Comparison of ENCODE assay signal across 9 cellular contexts in the genomic region with DNA sequence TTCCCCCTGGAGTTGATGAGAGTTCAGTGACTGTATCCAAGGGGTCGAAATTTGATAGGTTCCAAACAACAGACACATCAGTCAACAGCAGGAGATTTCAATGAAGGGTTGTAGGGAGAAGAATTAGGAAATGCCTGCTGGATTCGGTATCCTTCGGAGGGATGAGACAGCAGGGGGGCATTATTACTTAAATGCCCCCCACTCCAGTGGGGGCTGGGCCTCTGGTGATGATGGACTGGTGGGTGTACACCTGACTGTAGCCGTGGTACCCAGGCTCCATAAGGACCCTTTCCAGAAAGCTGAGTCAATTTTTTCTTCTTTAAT. TPM values are rescaled to one million over a fixed set of nuclear protein-coding genes. Genes with fewer than 3 reads are reported as not detected.
A peak's percentile ranks its signal among the peaks of the same experiment; 100 is the strongest.
DNase-seq lines count a peak whose midpoint lies in the region; ATAC-seq and TF ChIP-seq lines count a peak whose summit lies in the region.
"Had no signal": no experiment of that assay in that cellular context is flagged by ENCODE, and none has a peak within 500 bp of the region (broad histone marks: within the 10 kb centered on the region; RNA-seq: fewer than 3 reads in every experiment).

No MANE protein-coding gene starts in this region.

- peak overlapping the region in 10 of 11 experiments; percentile 77 to 94 (median 86); a peak in 19 of 22 replicates for H3K27ac ChIP-seq in BLaER1 treated with 17β-estradiol and CSF1 and Interleukin-3, amounts not matched to agents 10 nM and 100 nM
- H3K27ac ChIP-seq in dorsolateral prefrontal cortex: peak overlapping the region in 58 of 59 donors; percentile 97 to 100 (median 99)
- H3K27ac ChIP-seq in WERI-Rb-1: no peak overlapping the region
- no peak overlapping the region for H3K27ac ChIP-seq in naive thymus-derived CD4-positive, alpha-beta T cell (ENCODE audit: low read depth, low read length)

- H3K4me3 Mint-ChIP-seq in nephron progenitor cell: peak overlapping the region; percentile 42
- no peak overlapping the region for H3K4me3 Mint-ChIP-seq in naive thymus-derived CD4-positive, alpha-beta T cell

- ATAC-seq in naive thymus-derived CD4-positive, alpha-beta T cell: no peak

- H3K4me1 Mint-ChIP-seq in nephron progenitor cell: peaks cover 84% of the 10 kb centered on the region
- peaks cover 21 to 78% (median 65%) of the 10 kb centered on the region in 7 donors for H3K4me1 Mint-ChIP-seq in naive thymus-derived CD4-positive, alpha-beta T cell

- H3K36me3 Mint-ChIP-seq in nephron progenitor cell (ENCODE audit: low read depth): peaks cover 18% of the 10 kb centered on the region
- peaks cover 0 to 19% (median 8%) of the 10 kb centered on the region in 5 donors for H3K36me3 Mint-ChIP-seq in naive thymus-derived CD4-positive, alpha-beta T cell

- H3K36me3 ChIP-seq in BLaER1 treated with 17β-estradiol and CSF1 and Interleukin-3, amounts not matched to agents 10 nM and 100 nM: peaks cover 23 to 68% (median 48%) of the 10 kb centered on the region in 11 experiments
- H3K36me3 ChIP-seq in WERI-Rb-1: peaks cover 4% of the 10 kb centered on the region
- peaks cover 0 to 20% (median 0%) of the 10 kb centered on the region in 3 experiments for H3K36me3 ChIP-seq in naive thymus-derived CD4-positive, alpha-beta T cell (ENCODE audit: control insufficient read depth in 2 of 3, insufficient read depth in 3 of 3, low read length in 3 of 3)

- peak overlapping the region; percentile 39 to 97 (median 88) for H3K4me2 ChIP-seq in BLaER1 treated with 17β-estradiol and CSF1 and Interleukin-3, amounts not matched to agents 10 nM and 100 nM

- no peaks in the 10 kb centered on the region for H3K27me3 ChIP-seq in BLaER1 treated with 17β-estradiol and CSF1 and Interleukin-3, amounts not matched to agents 10 nM and 100 nM
- H3K27me3 ChIP-seq in dorsolateral prefrontal cortex (no peaks in the 10 kb centered on the region), WERI-Rb-1 (ENCODE audit: insufficient read depth, low read depth, severe bottlenecking) (no peaks in the 10 kb centered on the region)
- no peaks in the 10 kb centered on the region for H3K27me3 ChIP-seq in naive thymus-derived CD4-positive, alpha-beta T cell (ENCODE audit: control insufficient read depth in 2 of 2, insufficient read depth in 2 of 2, low read length in 2 of 2)

- TF ChIP-seq CTCF in dorsolateral prefrontal cortex (IDR thresholded peaks at IDR 0.05 in 54 of 56, conservative IDR thresholded peaks at IDR 0.05 in 2 of 56; ENCODE audit: low read depth in 1 of 56, partially characterized antibody in 56 of 56) (no peak), nephron progenitor cell (IDR thresholded peaks at IDR 0.05) (no peak), WERI-Rb-1 (IDR thresholded peaks at IDR 0.05; ENCODE audit: low read depth, low read length) (no peak)

- peaks cover 0 to 6% (median 0%) of the 10 kb centered on the region in 11 experiments; a peak in 2 of 22 replicates for H3K9me3 ChIP-seq in BLaER1 treated with 17β-estradiol and CSF1 and Interleukin-3, amounts not matched to agents 10 nM and 100 nM (replicated peaks in 1 of 11)
- H3K9me3 ChIP-seq in WERI-Rb-1 (ENCODE audit: severe bottlenecking): no peaks in the 10 kb centered on the region
- H3K9me3 ChIP-seq in naive thymus-derived CD4-positive, alpha-beta T cell (ENCODE audit: control insufficient read depth in 2 of 3, low read length in 3 of 3): no peaks in the 10 kb centered on the region

- peaks cover 25 to 99% (median 84%) of the 10 kb centered on the region in 11 experiments; a peak in 21 of 22 replicates for H4K20me1 ChIP-seq in BLaER1 treated with 17β-estradiol and CSF1 and Interleukin-3, amounts not matched to agents 10 nM and 100 nM

- intact Hi-C loops in dorsolateral prefrontal cortex (cut with DNase I): loop anchor here (5.0 kb wide), 2 partner anchors 38 to 43 kb away; no protein-coding TSS in a partner anchor
- intact Hi-C loops in naive thymus-derived CD4-positive, alpha-beta T cell (cut with micrococcal nuclease): loop anchor here in 1 of 2 donors (5.0 kb wide), 1 partner anchor 37 kb away; no protein-coding TSS in a partner anchor

- H3K4me3 ChIP-seq in BLaER1 treated with 17β-estradiol and CSF1 and Interleukin-3, amounts not matched to agents 10 nM and 100 nM: no peak overlapping the region
- H3K4me3 ChIP-seq in dorsolateral prefrontal cortex: no peak overlapping the region
- H3K4me3 ChIP-seq in WERI-Rb-1 (ENCODE audit: low read depth, low read length): no peak overlapping the region
- H3K4me3 ChIP-seq in naive thymus-derived CD4-positive, alpha-beta T cell (ENCODE audit: low read length): no peak overlapping the region

- peak overlapping the region; percentile 97 for H3K27ac Mint-ChIP-seq in nephron progenitor cell
- H3K27ac Mint-ChIP-seq in naive thymus-derived CD4-positive, alpha-beta T cell: peak overlapping the region in 2 of 9 donors; percentile 65 to 67

- CTCF ChIA-PET in naive thymus-derived CD4-positive, alpha-beta T cell (lab: Charles Lee): interaction anchor here (2.2 kb wide), 1 partner anchor 68 kb away, joined by 8 read pairs; no protein-coding TSS in a partner anchor

- peaks cover 3% of the 10 kb centered on the region for H3K27me3 Mint-ChIP-seq in nephron progenitor cell (ENCODE audit: low read depth, poor library complexity)
- H3K27me3 Mint-ChIP-seq in naive thymus-derived CD4-positive, alpha-beta T cell: no peaks in the 10 kb centered on the region

- peak overlapping the region in 9 of 11 experiments; percentile 1 to 82 (median 57); a peak in 7 of 22 replicates for H3K9ac ChIP-seq in BLaER1 treated with 17β-estradiol and CSF1 and Interleukin-3, amounts not matched to agents 10 nM and 100 nM

- H3K4me1 ChIP-seq in BLaER1 treated with 17β-estradiol and CSF1 and Interleukin-3, amounts not matched to agents 10 nM and 100 nM: peaks cover 74 to 85% (median 79%) of the 10 kb centered on the region in 10 experiments
- peaks cover 12 to 30% of the 10 kb centered on the region in 2 donors for H3K4me1 ChIP-seq in naive thymus-derived CD4-positive, alpha-beta T cell (ENCODE audit: control insufficient read depth in 2 of 2, insufficient read depth in 2 of 2, low read length in 2 of 2)

- peak; percentile 30 for DNase-seq in NCI-H187 treated with DMSO at 0.1 percent for 48 hours (lab: John Stamatoyannopoulos, UW)
- DNase-seq in dorsolateral prefrontal cortex: no peak
- peak; percentile 5 for DNase-seq in nephron progenitor cell
- DNase-seq in WERI-Rb-1: no peak
- DNase-seq in globus pallidus (ENCODE audit: low spot score): no peak
- DNase-seq in naive thymus-derived CD4-positive, alpha-beta T cell: no peak
- no peak for DNase-seq in HuH-7.5 (ENCODE audit: low spot score)
- DNase-seq: activated CD4-positive, alpha-beta T cell treated with anti-CD3 and anti-CD28 coated beads for 48 hours had no signal

- H3K9me3 Mint-ChIP-seq in nephron progenitor cell: no peaks in the 10 kb centered on the region
- peaks cover 0 to 1% (median 0%) of the 10 kb centered on the region in 11 donors for H3K9me3 Mint-ChIP-seq in naive thymus-derived CD4-positive, alpha-beta T cell

- POLR2A ChIA-PET in naive thymus-derived CD4-positive, alpha-beta T cell (lab: Charles Lee): interaction anchor here (1.6 kb wide), 1 partner anchor 41 kb away, joined by 7 read pairs; the partner anchor contains the start of gene ZMYND8

RNA-seq across cellular contexts. Expression of gene ZMYND8, which starts 41.2 kb away (rescaled TPM):
- 100 to 1,000 TPM in 82 of 120 experiments, 10 to 100 TPM in 38; 67.0 to 236 (median 109) TPM for total RNA-seq in dorsolateral prefrontal cortex
- total RNA-seq in naive thymus-derived CD4-positive, alpha-beta T cell: 10 to 100 TPM; 54.5 to 83.0 (median 68.5) TPM
- polyA plus RNA-seq in naive thymus-derived CD4-positive, alpha-beta T cell: 10 to 100 TPM; 12.7 to 28.7 TPM

Comparison
In these comparisons a context has a peak if more than half of its experiments do, and no peak if none do; other contexts are left out.
1. H3K27ac ChIP-seq: peak in BLaER1 treated with 17β-estradiol and CSF1 and Interleukin-3, amounts not matched to agents 10 nM and 100 nM (10 of 11) and dorsolateral prefrontal cortex (58 of 59); none in WERI-Rb-1 (single experiment) and naive thymus-derived CD4-positive, alpha-beta T cell (single experiment).
2. DNase-seq: peak in NCI-H187 treated with DMSO at 0.1 percent for 48 hours (single experiment) and nephron progenitor cell (single experiment); none in dorsolateral prefrontal cortex (0 of 10), WERI-Rb-1 (single experiment), globus pallidus (single experiment), naive thymus-derived CD4-positive, alpha-beta T cell (0 of 9) and HuH-7.5 (single experiment).